In genomic region chr10:104441601-104442000, GRCh38 we compare ENCODE assay signal across 11 cellular contexts.
DNase-seq lines count a peak whose midpoint lies in the region; ATAC-seq lines count a peak whose summit lies in the region.
"Had no signal": no experiment of that assay in that cellular context is flagged by ENCODE, and none has a peak within 500 bp of the region (broad histone marks: within the 10 kb centered on the region; RNA-seq: fewer than 3 reads in every experiment).

No MANE protein-coding gene starts in this region.

- DNase-seq in GF-D8 (lab: John Stamatoyannopoulos, UW) (peak; percentile 5), NCI-H460 (ENCODE audit: extremely low read depth, low read depth) (peak; percentile 33), epithelial cell of prostate (ENCODE audit: low read depth, low spot score) (peak; percentile 52), non-pigmented ciliary epithelial cell (ENCODE audit: low read depth) (peak; percentile 92), HT-29 (ENCODE audit: low spot score) (no peak), left lobe of liver (ENCODE audit: low spot score) (no peak)
- DNase-seq in activated CD4-positive, CD25-positive, alpha-beta regulatory T cell treated with anti-CD3 and anti-CD28 coated beads, Interleukin-2, amount 50 U/mL, for 72 hours = no peak
- DNase-seq in activated CD4-positive, alpha-beta T cell treated with anti-CD3 and anti-CD28 coated beads for 4 hours = no peak
- DNase-seq: activated CD4-positive, alpha-beta T cell treated with anti-CD3 and anti-CD28 coated beads, Interleukin-2, amount 50 U/mL, for 48 hours; NCI-H1694 treated with DMSO at 0.1 percent for 48 hours; stomach had no signal

- peak overlapping the region; percentile 50 for H3K27ac ChIP-seq in epithelial cell of prostate

- ATAC-seq in left lobe of liver = no peak

Comparison
In these comparisons a context has a peak if more than half of its experiments do, and no peak if none do; other contexts are left out.
1. DNase-seq: peak in GF-D8 (single experiment), NCI-H460 (single experiment), epithelial cell of prostate (single experiment) and non-pigmented ciliary epithelial cell (single experiment); none in HT-29 (single experiment), activated CD4-positive, CD25-positive, alpha-beta regulatory T cell treated with anti-CD3 and anti-CD28 coated beads, Interleukin-2, amount 50 U/mL, for 72 hours (single experiment), left lobe of liver (single experiment) and activated CD4-positive, alpha-beta T cell treated with anti-CD3 and anti-CD28 coated beads for 4 hours (0 of 2).